In genomic region chr17:65742433-65743312, GRCh38 we compare ENCODE assay signal across 11 cellular contexts.
DNase-seq lines count a peak whose midpoint lies in the region; ATAC-seq and TF ChIP-seq lines count a peak whose summit lies in the region.
"Had no signal": no experiment of that assay in that cellular context is flagged by ENCODE, and none has a peak within 500 bp of the region (broad histone marks: within the 10 kb centered on the region; RNA-seq: fewer than 3 reads in every experiment).

No MANE protein-coding gene starts in this region.

- H3K36me3 Mint-ChIP-seq in nephron (ENCODE audit: low read depth), result peaks cover 13% of the 10 kb centered on the region
- peaks cover 2% of the 10 kb centered on the region for H3K36me3 Mint-ChIP-seq in activated naive CD8-positive, alpha-beta T cell treated with anti-CD3 and anti-CD28 coated beads, Interleukin-2, amount 50 U/mL, for 24 hours (ENCODE audit: low read depth)

- no peak for ATAC-seq in HG02623 (IDR thresholded peaks at IDR 0.05; ENCODE audit: unreplicated experiment)
- ATAC-seq in activated naive CD8-positive, alpha-beta T cell treated with anti-CD3 and anti-CD28 coated beads, Interleukin-2, amount 50 U/mL, for 24 hours, result no peak

- H3K27ac Mint-ChIP-seq in nephron, result peak overlapping the region; percentile 7 to 85 (median 64)
- H3K27ac Mint-ChIP-seq in activated naive CD8-positive, alpha-beta T cell treated with anti-CD3 and anti-CD28 coated beads, Interleukin-2, amount 50 U/mL, for 24 hours, result no peak overlapping the region

- DNase-seq in EL (peak; percentile 89), NCI-H2196 (lab: John Stamatoyannopoulos, UW; ENCODE audit: unreplicated experiment) (peak; percentile 23), dermis microvascular lymphatic vessel endothelial cell (ENCODE audit: low read depth in 2 of 2) (peak; percentile 35 to 85), NCI-H774 (lab: John Stamatoyannopoulos, UW) (no peak), superior temporal gyrus (ENCODE audit: extremely low spot score) (no peak)
- DNase-seq in activated naive CD8-positive, alpha-beta T cell treated with anti-CD3 and anti-CD28 coated beads, Interleukin-2, amount 50 U/mL, for 24 hours, result no peak
- DNase-seq: NCI-H2029 treated with DMSO at 0.1 percent for 48 hours, stomach, WERI-Rb-1 had no signal

- H3K27me3 Mint-ChIP-seq in nephron (ENCODE audit: low read depth), result no peaks in the 10 kb centered on the region
- H3K27me3 Mint-ChIP-seq in activated naive CD8-positive, alpha-beta T cell treated with anti-CD3 and anti-CD28 coated beads, Interleukin-2, amount 50 U/mL, for 24 hours, result no peaks in the 10 kb centered on the region

- no peak overlapping the region for H3K4me3 Mint-ChIP-seq in nephron
- no peak overlapping the region for H3K4me3 Mint-ChIP-seq in activated naive CD8-positive, alpha-beta T cell treated with anti-CD3 and anti-CD28 coated beads, Interleukin-2, amount 50 U/mL, for 24 hours

- peaks cover 29% of the 10 kb centered on the region for H3K4me1 Mint-ChIP-seq in nephron
- H3K4me1 Mint-ChIP-seq in activated naive CD8-positive, alpha-beta T cell treated with anti-CD3 and anti-CD28 coated beads, Interleukin-2, amount 50 U/mL, for 24 hours, result peaks cover 20% of the 10 kb centered on the region

- no peaks in the 10 kb centered on the region for H3K9me3 Mint-ChIP-seq in nephron
- peaks cover 7% of the 10 kb centered on the region for H3K9me3 Mint-ChIP-seq in activated naive CD8-positive, alpha-beta T cell treated with anti-CD3 and anti-CD28 coated beads, Interleukin-2, amount 50 U/mL, for 24 hours

- TF ChIP-seq CTCF in nephron (IDR thresholded peaks at IDR 0.05; ENCODE audit: unreplicated experiment in 3 of 3), result no peak

Comparison
In these comparisons a context has a peak if more than half of its experiments do, and no peak if none do; other contexts are left out.
1. DNase-seq: peak in EL (single experiment), NCI-H2196 (single experiment) and dermis microvascular lymphatic vessel endothelial cell (2 of 2); none in NCI-H774 (single experiment), superior temporal gyrus (single experiment) and activated naive CD8-positive, alpha-beta T cell treated with anti-CD3 and anti-CD28 coated beads, Interleukin-2, amount 50 U/mL, for 24 hours (single experiment).